ENCODE assay signal across 17 cellular contexts in genomic region chr3:115830764-115831395, GRCh38.
"Had no signal": no experiment of that assay in that cellular context is flagged by ENCODE, and none has a peak within 500 bp of the region (broad histone marks: within the 10 kb centered on the region; RNA-seq: fewer than 3 reads in every experiment).

No MANE protein-coding gene starts in this region.

- FAIRE-seq: pancreas had no signal

- H3K9me3 Mint-ChIP-seq: activated CD4-positive, alpha-beta T cell treated with anti-CD3 and anti-CD28 coated beads, Interleukin-2, amount 10 ng/mL, durations not matched to agents 24 days and 14 days; activated T-helper 2 cell treated with anti-CD3 and anti-CD28 coated beads, Interferon-gamma antibody, Interleukin-2, Interleukin-4, amounts not matched to agents 10 μg/mL and 5 μg/mL and 100 μg/mL, durations not matched to agents 14 hours and 24 hours and 36 hours; brain; stimulated activated naive CD8-positive, alpha-beta T cell treated with anti-CD3 and anti-CD28 coated beads, Interleukin-15, Interleukin-2, amounts not matched to agents 100 ng/mL and 50 ng/mL, for 24 hours had no signal

- H3K27ac Mint-ChIP-seq: activated CD4-positive, alpha-beta T cell treated with anti-CD3 and anti-CD28 coated beads, Interleukin-2, amount 10 ng/mL, durations not matched to agents 24 days and 14 days; activated T-helper 2 cell treated with anti-CD3 and anti-CD28 coated beads, Interferon-gamma antibody, Interleukin-2, Interleukin-4, amounts not matched to agents 10 μg/mL and 5 μg/mL and 100 μg/mL, durations not matched to agents 14 hours and 24 hours and 36 hours; stimulated activated naive CD8-positive, alpha-beta T cell treated with anti-CD3 and anti-CD28 coated beads, Interleukin-15, Interleukin-2, amounts not matched to agents 100 ng/mL and 50 ng/mL, for 24 hours had no signal

- H3K36me3 Mint-ChIP-seq: brain had no signal

- H3K4me1 Mint-ChIP-seq: activated CD4-positive, alpha-beta T cell treated with anti-CD3 and anti-CD28 coated beads, Interleukin-2, amount 10 ng/mL, durations not matched to agents 24 days and 14 days had no signal

- H3K27me3 ChIP-seq: heart left ventricle, pancreas, upper lobe of left lung had no signal

- H3K4me3 ChIP-seq: heart left ventricle, left ventricle myocardium inferior, pancreas, upper lobe of left lung had no signal

- H3K27ac ChIP-seq: heart left ventricle, left ventricle myocardium inferior, pancreas, upper lobe of left lung, VCaP had no signal

- DNase-seq: activated CD4-positive, alpha-beta T cell treated with anti-CD3 and anti-CD28 coated beads, Interleukin-2, amount 10 ng/mL, durations not matched to agents 24 days and 14 days; activated naive CD4-positive, alpha-beta T cell treated with anti-CD3 and anti-CD28 coated beads, Interleukin-2, amount 50 U/mL, for 16 hours; cerebellar nuclear complex; dermis blood vessel endothelial cell; foreskin melanocyte; heart left ventricle; islet precursor cell; left ventricle myocardium inferior; pancreas; stimulated activated CD4-positive, alpha-beta T cell treated with anti-CD3 and anti-CD28 coated beads, Interleukin-4, amount 100 ng/mL, for 1 hour; stimulated activated CD8-positive, alpha-beta memory T cell treated with anti-CD3 and anti-CD28 coated beads, Interleukin-4, amount 100 ng/mL, for 48 hours; T-helper 1 cell; upper lobe of left lung had no signal

- H3K4me1 ChIP-seq: left ventricle myocardium inferior, pancreas had no signal

- H3K36me3 ChIP-seq: heart left ventricle, left ventricle myocardium inferior, pancreas, upper lobe of left lung had no signal

- ATAC-seq: heart left ventricle, pancreas had no signal

- H3K27me3 Mint-ChIP-seq: brain had no signal

- H3K4me3 Mint-ChIP-seq: activated CD4-positive, alpha-beta T cell treated with anti-CD3 and anti-CD28 coated beads, Interleukin-2, amount 10 ng/mL, durations not matched to agents 24 days and 14 days; stimulated activated naive CD8-positive, alpha-beta T cell treated with anti-CD3 and anti-CD28 coated beads, Interleukin-15, Interleukin-2, amounts not matched to agents 100 ng/mL and 50 ng/mL, for 24 hours had no signal

- H3K9me3 ChIP-seq: heart left ventricle, left ventricle myocardium inferior, pancreas, upper lobe of left lung had no signal
